In genomic region chr2:147873859-147874483, GRCh38 we compare ENCODE assay signal across 20 cellular contexts.
"Had no signal": no experiment of that assay in that cellular context is flagged by ENCODE, and none has a peak within 500 bp of the region (broad histone marks: within the 10 kb centered on the region; RNA-seq: fewer than 3 reads in every experiment).

No MANE protein-coding gene starts in this region.

- H3K4me2 ChIP-seq: KMS-11 had no signal

- DNase-seq: IMR-90, Kasumi-1, MM.1S, NCI-H1092 treated with DMSO at 0.1 percent for 48 hours, NCI-H1417, NCI-H1436 treated with DMSO at 0.1 percent for 48 hours, NCI-H1694, NCI-H187 treated with DMSO at 0.1 percent for 48 hours, NCI-H2029 treated with DMSO at 0.1 percent for 48 hours, NCI-H2171 treated with DMSO at 0.1 percent for 48 hours, NCI-H524, NCI-H526 treated with DMSO at 0.1 percent for 48 hours, NCI-H748 treated with DMSO at 0.1 percent for 48 hours, Right ventricle myocardium superior, RPMI8226, SIG-M5 had no signal

- H3K27me3 ChIP-seq: SJSA1 had no signal

- H3K4me3 ChIP-seq: SJSA1, SK-N-MC had no signal

- H3K4me1 ChIP-seq: SJSA1 had no signal

- FAIRE-seq: RCC 7860 had no signal

- H3K27ac ChIP-seq: KMS-11, SJSA1, SK-N-MC had no signal

- H3K9me3 ChIP-seq: SJSA1 had no signal

- H3K36me3 ChIP-seq: SJSA1 had no signal

- H3K9ac ChIP-seq: KMS-11 had no signal
